In genomic region chr14:30180219-30180618, GRCh38 we compare ENCODE assay signal across 29 cellular contexts.
A peak's percentile ranks its signal among the peaks of the same experiment; 100 is the strongest.
DNase-seq lines count a peak whose midpoint lies in the region; ATAC-seq and TF ChIP-seq lines count a peak whose summit lies in the region.
"Had no signal": no experiment of that assay in that cellular context is flagged by ENCODE, and none has a peak within 500 bp of the region (broad histone marks: within the 10 kb centered on the region; RNA-seq: fewer than 3 reads in every experiment).

No MANE protein-coding gene starts in this region.

- no peak for TF ChIP-seq POLR2A in IMR-90 (IDR thresholded peaks at IDR 0.05; ENCODE audit: low read depth, low read length)

- H3K4ac ChIP-seq in IMR-90 (ENCODE audit: low read depth, low read length): peak overlapping the region; percentile 40; the same call in 1 of the 2 replicates

- ATAC-seq in IMR-90 (ENCODE audit: low read depth): peak; percentile 62
- ATAC-seq in activated CD8-positive, alpha-beta T cell treated with anti-CD3 and anti-CD28 coated beads, Interleukin-2, amount 10 ng/mL, durations not matched to agents 7 days and 5 days: no peak
- no peak for ATAC-seq in GM18517 (IDR thresholded peaks at IDR 0.05; ENCODE audit: unreplicated experiment)
- ATAC-seq: activated CD4-positive, CD25-positive, alpha-beta regulatory T cell treated with anti-CD3 and anti-CD28 coated beads, Interleukin-2, amount 50 U/mL, for 24 hours; foreskin keratinocyte; HCT116; K562 had no signal

- no TSS peak for BruUV-seq in IMR-90 (replicated peaks; lab: Mats Ljungman, UMichigan)

- no peaks in the 10 kb centered on the region for H3K79me1 ChIP-seq in IMR-90 (ENCODE audit: low read depth in 1 of 2, low read length in 2 of 2)

- H2AK9ac ChIP-seq in IMR-90 (replicated peaks; ENCODE audit: low read depth, low read length, poor library complexity): no peak overlapping the region

- intact Hi-C loops in IMR-90 (cut with micrococcal nuclease): no loop called here

- H3K27ac Mint-ChIP-seq in activated CD8-positive, alpha-beta T cell treated with anti-CD3 and anti-CD28 coated beads, Interleukin-2, amount 10 ng/mL, durations not matched to agents 7 days and 5 days: no peak overlapping the region
- H3K27ac Mint-ChIP-seq: activated T-helper 1 cell treated with anti-CD3 and anti-CD28 coated beads, Interleukin-12 subunit alpha, Interleukin-12 subunit beta, Interleukin-2, Interleukin-4 antibody, amounts not matched to agents 30 ng/mL and 10 ng/mL and 1 ng/mL, durations not matched to agents 14 hours and 24 hours and 36 hours; naive B cell had no signal

- TF ChIP-seq RAD21 in IMR-90 (IDR thresholded peaks at IDR 0.05; ENCODE audit: low read length): no peak

- H3K9me3 ChIP-seq in IMR-90 (ENCODE audit: control insufficient read depth, insufficient read depth, low read length): no peaks in the 10 kb centered on the region
- H3K9me3 ChIP-seq in osteoblast (ENCODE audit: low read depth, low read length): no peaks in the 10 kb centered on the region
- H3K9me3 ChIP-seq: BLaER1 treated with 17β-estradiol and CSF1 and Interleukin-3, amounts not matched to agents 10 nM and 100 nM; MG63; prostate gland; transverse colon had no signal

- CTCF ChIA-PET in IMR-90 (lab: Yijun Ruan, JAX) (no interaction called here), GM10248 (lab: Yijun Ruan, JAX) (no interaction called here)
- CTCF ChIA-PET in activated CD8-positive, alpha-beta T cell treated with anti-CD3 and anti-CD28 coated beads, Interleukin-2, amount 10 ng/mL, durations not matched to agents 7 days and 5 days (lab: Charles Lee): no interaction called here

- 0 out of 2 replicates have a peak overlapping the region, but pooled peaks have one; percentile 13 for H3K23ac ChIP-seq in IMR-90 (ENCODE audit: low read depth, low read length)

- H3K4me2 ChIP-seq in IMR-90 (ENCODE audit: low read depth, low read length): no peak overlapping the region
- no peak overlapping the region for H3K4me2 ChIP-seq in osteoblast (ENCODE audit: insufficient read depth, low read length)
- H3K4me2 ChIP-seq: BLaER1 treated with 17β-estradiol and CSF1 and Interleukin-3, amounts not matched to agents 10 nM and 100 nM; hepatocyte had no signal

- no peaks in the 10 kb centered on the region for H3K36me3 Mint-ChIP-seq in activated CD8-positive, alpha-beta T cell treated with anti-CD3 and anti-CD28 coated beads, Interleukin-2, amount 10 ng/mL, durations not matched to agents 7 days and 5 days (ENCODE audit: low read depth)
- H3K36me3 Mint-ChIP-seq: naive B cell had no signal

- no peak overlapping the region for H4K5ac ChIP-seq in IMR-90 (ENCODE audit: low read depth, low read length)

- POLR2A ChIA-PET in IMR-90 (lab: Charles Lee; ENCODE audit: unreplicated experiment) (no interaction called here), GM10248 (lab: Yijun Ruan, JAX) (no interaction called here)
- POLR2A ChIA-PET in activated CD8-positive, alpha-beta T cell treated with anti-CD3 and anti-CD28 coated beads, Interleukin-2, amount 10 ng/mL, durations not matched to agents 7 days and 5 days (lab: Charles Lee): no interaction called here

- no peak overlapping the region for H3K4me3 Mint-ChIP-seq in activated CD8-positive, alpha-beta T cell treated with anti-CD3 and anti-CD28 coated beads, Interleukin-2, amount 10 ng/mL, durations not matched to agents 7 days and 5 days
- H3K4me3 Mint-ChIP-seq: activated T-helper 1 cell treated with anti-CD3 and anti-CD28 coated beads, Interleukin-12 subunit alpha, Interleukin-12 subunit beta, Interleukin-2, Interleukin-4 antibody, amounts not matched to agents 30 ng/mL and 10 ng/mL and 1 ng/mL, durations not matched to agents 14 hours and 24 hours and 36 hours; naive B cell had no signal

- H3K4me3 ChIP-seq in IMR-90 (ENCODE audit: insufficient read depth, low read depth, low read length) (no peak overlapping the region), osteoblast (ENCODE audit: insufficient read depth, low read length) (no peak overlapping the region)
- H3K4me3 ChIP-seq: BLaER1 treated with 17β-estradiol and CSF1 and Interleukin-3, amounts not matched to agents 10 nM and 100 nM; dorsolateral prefrontal cortex; hepatocyte; K562; MG63; prostate gland; transverse colon had no signal

- peaks cover 4% of the 10 kb centered on the region for H3K9me3 Mint-ChIP-seq in activated CD8-positive, alpha-beta T cell treated with anti-CD3 and anti-CD28 coated beads, Interleukin-2, amount 10 ng/mL, durations not matched to agents 7 days and 5 days (ENCODE audit: insufficient read depth)

- no peak overlapping the region for H4K91ac ChIP-seq in IMR-90 (ENCODE audit: insufficient read depth, low read depth, low read length)

- peak overlapping the region; percentile 73 for H2BK20ac ChIP-seq in IMR-90 (ENCODE audit: low read depth, low read length)

- H2BK5ac ChIP-seq in IMR-90 (ENCODE audit: low read depth, low read length, poor library complexity, severe bottlenecking): peak overlapping the region; percentile 60

- H3K4me1 ChIP-seq in IMR-90 (ENCODE audit: control insufficient read depth, insufficient read depth, low read length) (peaks cover 2% of the 10 kb centered on the region), osteoblast (ENCODE audit: insufficient read depth, low read length) (peaks cover 7% of the 10 kb centered on the region)
- H3K4me1 ChIP-seq: BLaER1 treated with 17β-estradiol and CSF1 and Interleukin-3, amounts not matched to agents 10 nM and 100 nM; foreskin keratinocyte; prostate gland; transverse colon had no signal

- no peaks in the 10 kb centered on the region for H3K36me3 ChIP-seq in IMR-90 (ENCODE audit: control insufficient read depth, insufficient read depth, low read length)
- no peaks in the 10 kb centered on the region for H3K36me3 ChIP-seq in osteoblast (ENCODE audit: insufficient read depth, low read length)
- H3K36me3 ChIP-seq: BLaER1 treated with 17β-estradiol and CSF1 and Interleukin-3, amounts not matched to agents 10 nM and 100 nM; MG63; prostate gland; transverse colon had no signal

- no peak overlapping the region for H3K9ac ChIP-seq in IMR-90 (ENCODE audit: low read depth, low read length)
- H3K9ac ChIP-seq: BLaER1 treated with 17β-estradiol and CSF1 and Interleukin-3, amounts not matched to agents 10 nM and 100 nM had no signal

- in situ Hi-C loops in IMR-90 (cut with MboI; ENCODE audit: low sequenced_read_pairs): no loop called here

- no peaks in the 10 kb centered on the region for H3K27me3 Mint-ChIP-seq in activated CD8-positive, alpha-beta T cell treated with anti-CD3 and anti-CD28 coated beads, Interleukin-2, amount 10 ng/mL, durations not matched to agents 7 days and 5 days (ENCODE audit: low read depth)
- H3K27me3 Mint-ChIP-seq: naive B cell had no signal

- dilution Hi-C loops in IMR-90 (cut with HindIII; ENCODE audit: low sequenced_read_pairs, unreplicated experiment): no loop called here

- H2AFZ ChIP-seq in IMR-90 (replicated peaks; ENCODE audit: low read length, poor library complexity) (no peak overlapping the region), osteoblast (ENCODE audit: low read length) (no peak overlapping the region)
- H2AFZ ChIP-seq: hepatocyte had no signal

- H2BK15ac ChIP-seq in IMR-90 (ENCODE audit: low read depth, low read length): peak overlapping the region; percentile 27; the same call in 1 of the 3 replicates

- peak overlapping the region; percentile 75; the same call in 1 of the 2 replicates for H3K18ac ChIP-seq in IMR-90 (ENCODE audit: low read depth, low read length)

- H3K4me1 Mint-ChIP-seq in activated CD8-positive, alpha-beta T cell treated with anti-CD3 and anti-CD28 coated beads, Interleukin-2, amount 10 ng/mL, durations not matched to agents 7 days and 5 days (ENCODE audit: low read depth): no peaks in the 10 kb centered on the region
- H3K4me1 Mint-ChIP-seq: naive B cell had no signal

- H3K9me1 ChIP-seq in IMR-90 (ENCODE audit: insufficient read depth, low read length): no peaks in the 10 kb centered on the region

- H3K27me3 ChIP-seq in IMR-90 (ENCODE audit: control insufficient read depth, insufficient read depth, low read length): no peaks in the 10 kb centered on the region
- H3K27me3 ChIP-seq in osteoblast (ENCODE audit: insufficient read depth, low read length): no peaks in the 10 kb centered on the region
- H3K27me3 ChIP-seq: BLaER1 treated with 17β-estradiol and CSF1 and Interleukin-3, amounts not matched to agents 10 nM and 100 nM; dorsolateral prefrontal cortex; foreskin keratinocyte; hepatocyte; MG63; transverse colon had no signal

- peak overlapping the region in 1 of 2 experiments; percentile 56; a peak in 1 of 4 replicates for H4K8ac ChIP-seq in IMR-90 (ENCODE audit: low read depth in 2 of 2, low read length in 2 of 2)

- H3K56ac ChIP-seq in IMR-90 (ENCODE audit: extremely low read depth, insufficient read depth, low read length): no peak overlapping the region

- no peaks in the 10 kb centered on the region for H3K79me2 ChIP-seq in osteoblast (ENCODE audit: insufficient read depth, low read length)
- H3K79me2 ChIP-seq: hepatocyte had no signal

- no peak overlapping the region for H2AK5ac ChIP-seq in IMR-90 (ENCODE audit: low read depth, low read length)

- no peak overlapping the region for H2BK120ac ChIP-seq in IMR-90 (ENCODE audit: low read depth, low read length)

- no peaks in the 10 kb centered on the region for H4K20me1 ChIP-seq in IMR-90 (ENCODE audit: insufficient read depth, low read length)
- H4K20me1 ChIP-seq in osteoblast (ENCODE audit: insufficient read depth, low read length): no peaks in the 10 kb centered on the region
- H4K20me1 ChIP-seq: BLaER1 treated with 17β-estradiol and CSF1 and Interleukin-3, amounts not matched to agents 10 nM and 100 nM had no signal

- TF ChIP-seq CTCF in IMR-90 (conservative IDR thresholded peaks at IDR 0.05; ENCODE audit: low read depth, low read length): no peak
- no peak for TF ChIP-seq CTCF in osteoblast (IDR thresholded peaks at IDR 0.05; ENCODE audit: extremely low read depth, low read depth, low read length)
- no peak for TF ChIP-seq CTCF in GM10248 (IDR thresholded peaks at IDR 0.05; ENCODE audit: control extremely low read depth, extremely low read depth, low read depth, missing control alignments)

- H3K27ac ChIP-seq in IMR-90 (ENCODE audit: insufficient read depth, low read length) (no peak overlapping the region), osteoblast (ENCODE audit: low read depth, low read length) (peak overlapping the region; percentile 2)
- H3K27ac ChIP-seq: BLaER1 treated with 17β-estradiol and CSF1 and Interleukin-3, amounts not matched to agents 10 nM and 100 nM; dorsolateral prefrontal cortex; foreskin keratinocyte; hepatocyte; prostate gland; transverse colon had no signal

- no peak overlapping the region for H3K14ac ChIP-seq in IMR-90 (replicated peaks; ENCODE audit: low read depth, low read length)

- DNase-seq in AG08395 (ENCODE audit: low spot score) (peak; percentile 7), IMR-90 (peak; percentile 63), fibroblast of gingiva (ENCODE audit: low read depth) (peak; percentile 39), osteoblast (ENCODE audit: insufficient read length, low spot score, missing footprints) (no peak), dermis blood vessel endothelial cell (no peak), GM10248 (ENCODE audit: extremely low spot score) (no peak)
- DNase-seq in activated CD8-positive, alpha-beta T cell treated with anti-CD3 and anti-CD28 coated beads, Interleukin-2, amount 10 ng/mL, durations not matched to agents 7 days and 5 days: no peak
- DNase-seq: activated CD4-positive, alpha-beta T cell treated with anti-CD3 and anti-CD28 coated beads, Interleukin-2, amount 50 U/mL, for 48 hours; activated CD8-positive, alpha-beta memory T cell treated with anti-CD3 and anti-CD28 coated beads, Interleukin-2, amount 50 U/mL, for 4 hours; activated naive CD4-positive, alpha-beta T cell treated with anti-CD3 and anti-CD28 coated beads, Interleukin-2, amount 50 U/mL, for 16 hours; central memory CD4-positive, alpha-beta T cell; dorsolateral prefrontal cortex; foreskin keratinocyte; MG63; naive B cell; NCI-H1105 treated with DMSO at 0.1 percent for 48 hours; NCI-H2029; NCI-H748 treated with DMSO at 0.1 percent for 48 hours; RPMI8226; T-helper 1 cell; transverse colon had no signal

- WGBS in IMR-90 (ENCODE audit: extremely low coverage in 2 of 2, insufficient read length in 1 of 2), 2 experiments: no CpG with 5 or more reads among the region's 2 CpGs

Comparison
In these comparisons a context has a peak if more than half of its experiments do, and no peak if none do; other contexts are left out.
1. DNase-seq: peak in AG08395 (single experiment), IMR-90 (single experiment) and fibroblast of gingiva (single experiment); none in osteoblast (single experiment), dermis blood vessel endothelial cell (single experiment), activated CD8-positive, alpha-beta T cell treated with anti-CD3 and anti-CD28 coated beads, Interleukin-2, amount 10 ng/mL, durations not matched to agents 7 days and 5 days (single experiment) and GM10248 (single experiment).